In the genomic region with DNA sequence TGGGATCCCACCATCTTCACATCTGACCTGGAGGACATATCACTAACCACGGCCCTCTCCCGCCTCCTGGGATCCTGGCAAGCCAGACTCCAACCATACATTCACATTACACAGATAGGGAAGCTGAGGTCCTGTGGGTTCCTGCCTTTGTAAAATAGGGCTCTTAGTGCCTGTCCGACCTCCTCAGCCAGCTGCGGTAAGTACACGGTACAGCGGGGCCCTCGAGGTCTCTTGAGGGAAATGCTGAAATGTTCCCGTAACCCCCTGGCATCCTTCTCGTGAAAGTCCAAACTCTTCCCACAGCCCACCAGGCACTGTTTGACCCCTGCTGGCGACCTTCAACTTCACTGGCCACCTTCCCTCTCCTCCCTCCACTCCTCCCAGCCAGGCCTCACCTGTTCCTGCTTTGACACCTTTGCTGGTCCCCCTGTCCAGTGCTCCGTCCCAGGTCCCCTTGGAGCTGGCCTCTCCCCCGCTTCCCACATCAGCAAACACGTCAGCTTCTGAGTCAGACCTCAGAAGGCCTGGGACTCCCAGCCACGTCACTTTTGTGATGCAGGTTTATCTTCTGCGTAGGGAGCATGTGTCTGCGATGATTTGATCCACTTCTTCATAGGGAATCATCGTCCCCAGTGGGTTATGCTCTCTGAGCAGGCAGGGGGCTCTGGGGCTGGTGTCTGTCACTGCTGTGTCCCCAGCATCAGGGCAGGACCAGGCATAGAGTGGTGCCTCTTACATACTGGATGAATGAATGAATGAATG, we compare ENCODE assay signal across 1 cellular context.
TF ChIP-seq lines count a peak whose summit lies in the region.

No MANE protein-coding gene starts in this region.

TF ChIP-seq in K562, 482 proteins besides CTCF, POLR2A, EP300 and RAD21 (continued from another document):
- no peak for TF ChIP-seq ZNF780A (CRISPR knock-in tag; IDR thresholded peaks at IDR 0.05)
- peak; percentile 53 to 57; a peak in 2 of 4 replicates for TF ChIP-seq NRF1 (conservative IDR thresholded peaks at IDR 0.05 in 1 of 2, IDR thresholded peaks at IDR 0.05 in 1 of 2)
- TF ChIP-seq, protein P1, sequence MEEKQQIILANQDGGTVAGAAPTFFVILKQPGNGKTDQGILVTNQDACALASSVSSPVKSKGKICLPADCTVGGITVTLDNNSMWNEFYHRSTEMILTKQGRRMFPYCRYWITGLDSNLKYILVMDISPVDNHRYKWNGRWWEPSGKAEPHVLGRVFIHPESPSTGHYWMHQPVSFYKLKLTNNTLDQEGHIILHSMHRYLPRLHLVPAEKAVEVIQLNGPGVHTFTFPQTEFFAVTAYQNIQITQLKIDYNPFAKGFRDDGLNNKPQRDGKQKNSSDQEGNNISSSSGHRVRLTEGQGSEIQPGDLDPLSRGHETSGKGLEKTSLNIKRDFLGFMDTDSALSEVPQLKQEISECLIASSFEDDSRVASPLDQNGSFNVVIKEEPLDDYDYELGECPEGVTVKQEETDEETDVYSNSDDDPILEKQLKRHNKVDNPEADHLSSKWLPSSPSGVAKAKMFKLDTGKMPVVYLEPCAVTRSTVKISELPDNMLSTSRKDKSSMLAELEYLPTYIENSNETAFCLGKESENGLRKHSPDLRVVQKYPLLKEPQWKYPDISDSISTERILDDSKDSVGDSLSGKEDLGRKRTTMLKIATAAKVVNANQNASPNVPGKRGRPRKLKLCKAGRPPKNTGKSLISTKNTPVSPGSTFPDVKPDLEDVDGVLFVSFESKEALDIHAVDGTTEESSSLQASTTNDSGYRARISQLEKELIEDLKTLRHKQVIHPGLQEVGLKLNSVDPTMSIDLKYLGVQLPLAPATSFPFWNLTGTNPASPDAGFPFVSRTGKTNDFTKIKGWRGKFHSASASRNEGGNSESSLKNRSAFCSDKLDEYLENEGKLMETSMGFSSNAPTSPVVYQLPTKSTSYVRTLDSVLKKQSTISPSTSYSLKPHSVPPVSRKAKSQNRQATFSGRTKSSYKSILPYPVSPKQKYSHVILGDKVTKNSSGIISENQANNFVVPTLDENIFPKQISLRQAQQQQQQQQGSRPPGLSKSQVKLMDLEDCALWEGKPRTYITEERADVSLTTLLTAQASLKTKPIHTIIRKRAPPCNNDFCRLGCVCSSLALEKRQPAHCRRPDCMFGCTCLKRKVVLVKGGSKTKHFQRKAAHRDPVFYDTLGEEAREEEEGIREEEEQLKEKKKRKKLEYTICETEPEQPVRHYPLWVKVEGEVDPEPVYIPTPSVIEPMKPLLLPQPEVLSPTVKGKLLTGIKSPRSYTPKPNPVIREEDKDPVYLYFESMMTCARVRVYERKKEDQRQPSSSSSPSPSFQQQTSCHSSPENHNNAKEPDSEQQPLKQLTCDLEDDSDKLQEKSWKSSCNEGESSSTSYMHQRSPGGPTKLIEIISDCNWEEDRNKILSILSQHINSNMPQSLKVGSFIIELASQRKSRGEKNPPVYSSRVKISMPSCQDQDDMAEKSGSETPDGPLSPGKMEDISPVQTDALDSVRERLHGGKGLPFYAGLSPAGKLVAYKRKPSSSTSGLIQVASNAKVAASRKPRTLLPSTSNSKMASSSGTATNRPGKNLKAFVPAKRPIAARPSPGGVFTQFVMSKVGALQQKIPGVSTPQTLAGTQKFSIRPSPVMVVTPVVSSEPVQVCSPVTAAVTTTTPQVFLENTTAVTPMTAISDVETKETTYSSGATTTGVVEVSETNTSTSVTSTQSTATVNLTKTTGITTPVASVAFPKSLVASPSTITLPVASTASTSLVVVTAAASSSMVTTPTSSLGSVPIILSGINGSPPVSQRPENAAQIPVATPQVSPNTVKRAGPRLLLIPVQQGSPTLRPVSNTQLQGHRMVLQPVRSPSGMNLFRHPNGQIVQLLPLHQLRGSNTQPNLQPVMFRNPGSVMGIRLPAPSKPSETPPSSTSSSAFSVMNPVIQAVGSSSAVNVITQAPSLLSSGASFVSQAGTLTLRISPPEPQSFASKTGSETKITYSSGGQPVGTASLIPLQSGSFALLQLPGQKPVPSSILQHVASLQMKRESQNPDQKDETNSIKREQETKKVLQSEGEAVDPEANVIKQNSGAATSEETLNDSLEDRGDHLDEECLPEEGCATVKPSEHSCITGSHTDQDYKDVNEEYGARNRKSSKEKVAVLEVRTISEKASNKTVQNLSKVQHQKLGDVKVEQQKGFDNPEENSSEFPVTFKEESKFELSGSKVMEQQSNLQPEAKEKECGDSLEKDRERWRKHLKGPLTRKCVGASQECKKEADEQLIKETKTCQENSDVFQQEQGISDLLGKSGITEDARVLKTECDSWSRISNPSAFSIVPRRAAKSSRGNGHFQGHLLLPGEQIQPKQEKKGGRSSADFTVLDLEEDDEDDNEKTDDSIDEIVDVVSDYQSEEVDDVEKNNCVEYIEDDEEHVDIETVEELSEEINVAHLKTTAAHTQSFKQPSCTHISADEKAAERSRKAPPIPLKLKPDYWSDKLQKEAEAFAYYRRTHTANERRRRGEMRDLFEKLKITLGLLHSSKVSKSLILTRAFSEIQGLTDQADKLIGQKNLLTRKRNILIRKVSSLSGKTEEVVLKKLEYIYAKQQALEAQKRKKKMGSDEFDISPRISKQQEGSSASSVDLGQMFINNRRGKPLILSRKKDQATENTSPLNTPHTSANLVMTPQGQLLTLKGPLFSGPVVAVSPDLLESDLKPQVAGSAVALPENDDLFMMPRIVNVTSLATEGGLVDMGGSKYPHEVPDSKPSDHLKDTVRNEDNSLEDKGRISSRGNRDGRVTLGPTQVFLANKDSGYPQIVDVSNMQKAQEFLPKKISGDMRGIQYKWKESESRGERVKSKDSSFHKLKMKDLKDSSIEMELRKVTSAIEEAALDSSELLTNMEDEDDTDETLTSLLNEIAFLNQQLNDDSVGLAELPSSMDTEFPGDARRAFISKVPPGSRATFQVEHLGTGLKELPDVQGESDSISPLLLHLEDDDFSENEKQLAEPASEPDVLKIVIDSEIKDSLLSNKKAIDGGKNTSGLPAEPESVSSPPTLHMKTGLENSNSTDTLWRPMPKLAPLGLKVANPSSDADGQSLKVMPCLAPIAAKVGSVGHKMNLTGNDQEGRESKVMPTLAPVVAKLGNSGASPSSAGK (IDR thresholded peaks at IDR 0.05): peak; percentile 14; the same call in 1 of the 2 replicates
- TF ChIP-seq MEIS2 (IDR thresholded peaks at IDR 0.05; ENCODE audit: partially characterized antibody): peak; percentile 4
- no peak for TF ChIP-seq CBFA2T2 (conservative IDR thresholded peaks at IDR 0.05)
- no peak for TF ChIP-seq ZNF77 (CRISPR knock-in tag; IDR thresholded peaks at IDR 0.05)
- TF ChIP-seq, protein P2, sequence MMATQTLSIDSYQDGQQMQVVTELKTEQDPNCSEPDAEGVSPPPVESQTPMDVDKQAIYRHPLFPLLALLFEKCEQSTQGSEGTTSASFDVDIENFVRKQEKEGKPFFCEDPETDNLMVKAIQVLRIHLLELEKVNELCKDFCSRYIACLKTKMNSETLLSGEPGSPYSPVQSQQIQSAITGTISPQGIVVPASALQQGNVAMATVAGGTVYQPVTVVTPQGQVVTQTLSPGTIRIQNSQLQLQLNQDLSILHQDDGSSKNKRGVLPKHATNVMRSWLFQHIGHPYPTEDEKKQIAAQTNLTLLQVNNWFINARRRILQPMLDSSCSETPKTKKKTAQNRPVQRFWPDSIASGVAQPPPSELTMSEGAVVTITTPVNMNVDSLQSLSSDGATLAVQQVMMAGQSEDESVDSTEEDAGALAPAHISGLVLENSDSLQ (IDR thresholded peaks at IDR 0.05): peak; percentile 28; the same call in 1 of the 2 replicates
- TF ChIP-seq SETDB1 (IDR thresholded peaks at IDR 0.05; ENCODE audit: low read length): no peak
- no peak for TF ChIP-seq ZC3H4 (CRISPR knock-in tag; IDR thresholded peaks at IDR 0.05; ENCODE audit: borderline replicate concordance)
- TF ChIP-seq FOSL1 (tag; conservative IDR thresholded peaks at IDR 0.05): peak; percentile 92
- TF ChIP-seq, protein P3, sequence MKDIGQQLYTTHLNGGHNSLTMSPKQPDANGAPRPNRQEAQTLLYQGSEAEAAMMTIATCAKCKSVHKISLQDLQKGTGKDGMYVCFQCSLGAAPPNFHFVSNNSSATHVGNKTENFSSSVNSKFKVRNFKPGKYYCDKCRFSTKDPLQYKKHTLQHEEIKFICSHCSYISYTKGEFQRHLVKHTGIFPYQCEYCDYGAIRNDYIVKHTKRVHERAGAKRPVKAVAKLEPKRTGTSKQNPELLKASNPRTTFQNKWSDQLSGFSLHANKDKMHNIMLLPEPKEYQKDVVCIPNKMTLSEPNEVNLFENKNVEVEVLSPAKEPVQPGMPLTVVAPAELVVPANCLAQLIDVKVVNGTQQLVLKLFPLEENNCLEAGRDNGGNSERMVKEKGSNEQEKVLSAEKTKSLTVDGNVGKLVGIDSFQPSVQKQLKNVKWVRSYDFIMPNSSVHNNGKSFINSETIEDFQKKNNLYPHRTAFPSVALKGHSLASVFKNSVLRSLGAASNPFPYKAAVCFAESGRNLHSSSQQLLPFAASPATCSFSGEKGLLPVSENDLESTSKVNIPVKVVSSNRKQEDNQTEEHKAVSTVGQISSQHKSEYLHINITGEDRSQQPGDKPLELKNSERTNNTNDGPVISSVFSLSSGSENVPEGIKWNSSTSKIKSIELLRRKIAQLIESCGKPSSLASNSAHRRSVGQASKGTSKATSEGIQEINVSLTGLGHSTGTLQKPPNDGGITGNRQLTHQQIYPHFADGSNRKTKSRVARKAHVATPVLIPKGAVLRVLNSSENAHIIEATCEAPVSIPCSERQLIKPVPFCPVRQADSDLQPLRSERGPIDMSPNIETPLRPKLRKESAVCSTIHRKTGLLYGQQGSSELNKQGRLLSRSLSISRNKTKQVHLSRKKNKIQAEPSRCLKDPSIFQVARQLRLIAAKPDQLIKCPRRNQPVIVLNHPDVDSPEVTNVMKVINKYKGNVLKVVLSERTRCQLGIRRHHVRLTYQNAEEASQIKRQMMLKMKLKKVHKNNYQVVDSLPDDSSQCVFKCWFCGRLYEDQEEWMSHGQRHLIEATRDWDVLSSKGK (CRISPR knock-in tag; IDR thresholded peaks at IDR 0.05): no peak
- TF ChIP-seq HMG20B (CRISPR knock-in tag; IDR thresholded peaks at IDR 0.05): no peak
- TF ChIP-seq ARID1B (IDR thresholded peaks at IDR 0.05): peak; percentile 55
- no peak for TF ChIP-seq KDM1A (IDR thresholded peaks at IDR 0.05)
- peak; percentile 2 for TF ChIP-seq FOS (IDR thresholded peaks at IDR 0.05; ENCODE audit: extremely low read depth, insufficient read length)
- TF ChIP-seq TEAD4 (IDR thresholded peaks at IDR 0.05; ENCODE audit: low read length): no peak
- no peak for TF ChIP-seq TEAD4 (CRISPR knock-in tag; IDR thresholded peaks at IDR 0.05; ENCODE audit: borderline replicate concordance)
- TF ChIP-seq, protein P4, sequence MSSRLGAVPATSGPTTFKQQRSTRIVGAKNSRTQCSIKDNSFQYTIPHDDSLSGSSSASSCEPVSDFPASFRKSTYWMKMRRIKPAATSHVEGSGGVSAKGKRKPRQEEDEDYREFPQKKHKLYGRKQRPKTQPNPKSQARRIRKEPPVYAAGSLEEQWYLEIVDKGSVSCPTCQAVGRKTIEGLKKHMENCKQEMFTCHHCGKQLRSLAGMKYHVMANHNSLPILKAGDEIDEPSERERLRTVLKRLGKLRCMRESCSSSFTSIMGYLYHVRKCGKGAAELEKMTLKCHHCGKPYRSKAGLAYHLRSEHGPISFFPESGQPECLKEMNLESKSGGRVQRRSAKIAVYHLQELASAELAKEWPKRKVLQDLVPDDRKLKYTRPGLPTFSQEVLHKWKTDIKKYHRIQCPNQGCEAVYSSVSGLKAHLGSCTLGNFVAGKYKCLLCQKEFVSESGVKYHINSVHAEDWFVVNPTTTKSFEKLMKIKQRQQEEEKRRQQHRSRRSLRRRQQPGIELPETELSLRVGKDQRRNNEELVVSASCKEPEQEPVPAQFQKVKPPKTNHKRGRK (tag; IDR thresholded peaks at IDR 0.05): no peak
- no peak for TF ChIP-seq SRF (CRISPR knock-in tag; IDR thresholded peaks at IDR 0.05)
- TF ChIP-seq ZEB2 (IDR thresholded peaks at IDR 0.05): peak; percentile 49; the same call in 1 of the 2 replicates
- peak; percentile 82 for TF ChIP-seq JUN (IDR thresholded peaks at IDR 0.05; ENCODE audit: borderline replicate concordance, low read depth, low read length)
- no peak for TF ChIP-seq JUN (CRISPR knock-in tag; IDR thresholded peaks at IDR 0.05; ENCODE audit: borderline replicate concordance)
- no peak for TF ChIP-seq ZNF445 (CRISPR knock-in tag; IDR thresholded peaks at IDR 0.05; ENCODE audit: low read depth)
- TF ChIP-seq NR3C1 (CRISPR knock-in tag; IDR thresholded peaks at IDR 0.05): no peak
- TF ChIP-seq MXI1 (IDR thresholded peaks at IDR 0.05; ENCODE audit: low read depth, low read length): no peak
- TF ChIP-seq FOXA1 (IDR thresholded peaks at IDR 0.05; ENCODE audit: borderline replicate concordance): no peak
- TF ChIP-seq TSC22D4 (tag; IDR thresholded peaks at IDR 0.05): no peak
